ENCODE assay signal across 9 cellular contexts in genomic region chr2:97869722-97870346, GRCh38.
DNase-seq lines count a peak whose midpoint lies in the region; ATAC-seq, FAIRE-seq and TF ChIP-seq lines count a peak whose summit lies in the region.
"Had no signal": no experiment of that assay in that cellular context is flagged by ENCODE, and none has a peak within 500 bp of the region (broad histone marks: within the 10 kb centered on the region; RNA-seq: fewer than 3 reads in every experiment).

No MANE protein-coding gene starts in this region.

- H3K9me3 Mint-ChIP-seq in T-helper 1 cell treated with Interleukin-12 subunit alpha and Interleukin-12 subunit beta and Interleukin-4 antibody, amounts not matched to agents 30 μg/mL and 1 μg/mL, for 36 hours, result peaks cover 8% of the 10 kb centered on the region

- no peaks in the 10 kb centered on the region for H3K27me3 ChIP-seq in PC-3 (ENCODE audit: low read length)
- no peaks in the 10 kb centered on the region for H3K27me3 ChIP-seq in esophagus muscularis mucosa
- H3K27me3 ChIP-seq in gastrocnemius medialis, result no peaks in the 10 kb centered on the region

- H3K4me2 ChIP-seq in PC-3 (ENCODE audit: low read length), result peak overlapping the region; percentile 79

- no peaks in the 10 kb centered on the region for H3K27me3 Mint-ChIP-seq in T-helper 1 cell treated with Interleukin-12 subunit alpha and Interleukin-12 subunit beta and Interleukin-4 antibody, amounts not matched to agents 30 μg/mL and 1 μg/mL, for 36 hours (ENCODE audit: low read depth)

- intact Hi-C loops in PC-3 (cut with micrococcal nuclease) (loop anchor here (1.0 to 2.0 kb wide), 3 partner anchors 21 to 123 kb away; no protein-coding TSS in a partner anchor), esophagus muscularis mucosa (cut with DNase I) (no loop called here), gastrocnemius medialis (cut with DNase I; ENCODE audit: low total_unique reads) (loop anchor here (1.0 to 5.0 kb wide), 5 partner anchors 61 to 307 kb away; partner anchors contain the start of gene TMEM131)

- WGBS in esophagus muscularis mucosa, result 69% methylated on average over 6 of the region's 6 CpGs

- DNase-seq in T-helper 1 cell (no peak), PC-3 (no peak), esophagus muscularis mucosa (ENCODE audit: extremely low spot score) (no peak), gastrocnemius medialis (no peak), COLO829 (ENCODE audit: low spot score) (no peak), D721Med (ENCODE audit: insufficient read length, low spot score) (no peak), cerebellum (ENCODE audit: low spot score) (no peak)
- DNase-seq: NCI-H446 treated with DMSO at 0.1 percent for 48 hours had no signal

- FAIRE-seq in D721Med (lab: Jason Lieb, UNC), result no peak

- H3K9me3 ChIP-seq in PC-3 (ENCODE audit: low read length) (no peaks in the 10 kb centered on the region), esophagus muscularis mucosa (no peaks in the 10 kb centered on the region), gastrocnemius medialis (no peaks in the 10 kb centered on the region)

- TF ChIP-seq CTCF in PC-3 (conservative IDR thresholded peaks at IDR 0.05; ENCODE audit: low read depth, low read length), result no peak
- TF ChIP-seq CTCF in esophagus muscularis mucosa (IDR thresholded peaks at IDR 0.05), result no peak
- no peak for TF ChIP-seq CTCF in gastrocnemius medialis (IDR thresholded peaks at IDR 0.05 in 4 of 5, conservative IDR thresholded peaks at IDR 0.05 in 1 of 5)
- TF ChIP-seq CTCF in D721Med (IDR thresholded peaks at IDR 0.05; ENCODE audit: insufficient read depth, missing control alignments), result no peak

- POLR2A ChIA-PET in PC-3 (lab: Charles Lee; ENCODE audit: unreplicated experiment), result interaction anchor here (0.6 kb wide), 3 partner anchors 50 to 189 kb away, joined by 3 to 4 read pairs (median 4); no protein-coding TSS in a partner anchor

- in situ Hi-C loops in gastrocnemius medialis (cut with MboI; ENCODE audit: low sequenced_read_pairs in 4 of 4), result no loop called here

- no peaks in the 10 kb centered on the region; the same call in 1 of the 2 replicates for H3K36me3 ChIP-seq in PC-3 (ENCODE audit: low read depth, low read length)
- H3K36me3 ChIP-seq in esophagus muscularis mucosa, result no peaks in the 10 kb centered on the region
- no peaks in the 10 kb centered on the region for H3K36me3 ChIP-seq in gastrocnemius medialis

- H3K9me2 ChIP-seq in PC-3 (replicated peaks; ENCODE audit: low read length), result no peaks in the 10 kb centered on the region

- ATAC-seq in PC-3 (no peak), gastrocnemius medialis (peak in 1 of 2 donors; percentile 4)

- TF ChIP-seq POLR2A in esophagus muscularis mucosa (IDR thresholded peaks at IDR 0.05; ENCODE audit: low read depth), result no peak
- peak in 1 of 2 donors; percentile 3 for TF ChIP-seq POLR2A in gastrocnemius medialis (IDR thresholded peaks at IDR 0.05)

- H3K9ac ChIP-seq in PC-3 (ENCODE audit: low read length), result peak overlapping the region; percentile 93

- no peak overlapping the region for H2AFZ ChIP-seq in PC-3 (ENCODE audit: low read length)

- no peaks in the 10 kb centered on the region for H4K20me1 ChIP-seq in PC-3 (ENCODE audit: low read length)

- H3K4me1 Mint-ChIP-seq in T-helper 1 cell treated with Interleukin-12 subunit alpha and Interleukin-12 subunit beta and Interleukin-4 antibody, amounts not matched to agents 30 μg/mL and 1 μg/mL, for 36 hours (ENCODE audit: low read depth), result peaks cover 32% of the 10 kb centered on the region

- peaks cover 8% of the 10 kb centered on the region for H3K36me3 Mint-ChIP-seq in T-helper 1 cell treated with Interleukin-12 subunit alpha and Interleukin-12 subunit beta and Interleukin-4 antibody, amounts not matched to agents 30 μg/mL and 1 μg/mL, for 36 hours (ENCODE audit: low read depth)

- peaks cover 34% of the 10 kb centered on the region for H3F3A ChIP-seq in PC-3 (ENCODE audit: low read length, unreplicated experiment)

- H3K4me1 ChIP-seq in PC-3 (ENCODE audit: insufficient read depth, low read length) (peaks cover 57% of the 10 kb centered on the region), esophagus muscularis mucosa (peaks cover 35 to 51% (median 42%) of the 10 kb centered on the region in 4 donors), gastrocnemius medialis (peaks cover 58 to 63% of the 10 kb centered on the region in 2 donors)

- CTCF ChIA-PET in PC-3 (lab: Charles Lee), result interaction anchor here (0.5 kb wide), 1 partner anchor 85 kb away, joined by 3 read pairs; no protein-coding TSS in a partner anchor

- no peak overlapping the region for H3K4me3 Mint-ChIP-seq in T-helper 1 cell treated with Interleukin-12 subunit alpha and Interleukin-12 subunit beta and Interleukin-4 antibody, amounts not matched to agents 30 μg/mL and 1 μg/mL, for 36 hours

- TSS peak; percentile 96 for BruUV-seq in PC-3 (replicated peaks; lab: Mats Ljungman, UMichigan)

- peak overlapping the region; percentile 100 for H3K27ac ChIP-seq in PC-3 (ENCODE audit: low read length)
- peak overlapping the region; percentile 60 to 64 (median 62) for H3K27ac ChIP-seq in esophagus muscularis mucosa (replicated peaks in 1 of 4)
- peak overlapping the region; percentile 88 to 95 (median 92) for H3K27ac ChIP-seq in gastrocnemius medialis

- H3K4me3 ChIP-seq in PC-3 (ENCODE audit: low read length) (peak overlapping the region; percentile 50), esophagus muscularis mucosa (no peak overlapping the region), gastrocnemius medialis (peak overlapping the region; percentile 16 to 39 (median 34))

- peaks cover 30% of the 10 kb centered on the region for H3K79me2 ChIP-seq in PC-3 (ENCODE audit: low read length)

- peak overlapping the region; percentile 79 for H3K27ac Mint-ChIP-seq in T-helper 1 cell treated with Interleukin-12 subunit alpha and Interleukin-12 subunit beta and Interleukin-4 antibody, amounts not matched to agents 30 μg/mL and 1 μg/mL, for 36 hours

- no peak for TF ChIP-seq EP300 in esophagus muscularis mucosa (IDR thresholded peaks at IDR 0.05)

Comparison
In these comparisons a context has a peak if more than half of its experiments do, and no peak if none do; other contexts are left out.
1. H3K4me3 ChIP-seq: peak in PC-3 (single experiment) and gastrocnemius medialis (4 of 4); none in esophagus muscularis mucosa (0 of 4).
2. Peak in every context shown above with its lines, with median percentiles within 50 percentile points of each other: H3K27ac ChIP-seq.